1 cellular context compared by ENCODE assay signal in the genomic region with DNA sequence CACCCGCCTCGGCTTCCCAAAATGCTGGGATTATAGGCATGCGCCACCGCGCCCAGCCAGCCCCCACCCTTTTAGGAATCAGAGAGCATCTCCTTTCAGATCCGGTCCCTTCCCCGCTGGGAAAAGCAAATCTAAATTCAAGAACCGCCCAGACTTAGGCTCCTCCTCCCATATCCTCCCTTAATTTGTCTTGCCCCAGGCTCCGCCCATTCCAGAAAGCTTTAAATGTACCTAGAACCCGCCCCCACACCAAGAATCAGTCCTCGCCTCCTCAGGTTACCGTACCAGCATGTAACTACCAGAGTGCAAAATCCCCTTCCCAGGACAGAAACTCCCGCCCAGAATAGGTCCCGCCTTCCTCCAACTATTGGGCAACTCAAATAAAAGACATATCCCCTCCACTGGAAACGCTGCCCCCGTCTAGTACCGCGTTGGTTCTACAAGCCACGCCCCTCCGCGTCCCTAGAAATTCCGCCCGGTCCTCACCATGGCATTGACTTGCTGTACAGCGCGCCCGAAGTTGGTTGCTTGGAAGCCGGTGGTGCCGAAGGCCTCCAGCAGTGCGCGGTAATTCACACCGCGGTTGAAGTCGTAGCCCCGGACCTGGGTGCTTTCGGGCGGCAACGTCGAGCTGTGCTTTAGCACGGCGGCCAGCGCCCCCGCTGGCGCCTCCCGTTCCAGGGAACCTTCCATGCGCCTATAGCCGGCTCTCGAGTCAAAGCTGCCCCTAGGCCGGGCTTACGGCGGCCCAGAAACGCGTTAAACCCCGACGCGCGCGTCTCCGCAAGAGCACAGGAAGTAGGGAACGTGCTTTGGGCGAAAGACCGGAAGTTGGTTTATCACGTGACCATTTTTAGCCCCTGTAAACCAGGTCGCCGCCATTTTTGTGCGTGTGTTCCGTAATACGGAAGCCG.
TF ChIP-seq lines count a peak whose summit lies in the region.

DHPS (minus strand) TSS at position 807 of the 914 bp plus-strand sequence; CDS start at position 693, 114 bp downstream.

TF ChIP-seq in HepG2, 621 proteins besides CTCF, POLR2A, EP300 and RAD21 (continued from another document and continues in another):
- TF ChIP-seq ZBTB43 (CRISPR knock-in tag; conservative IDR thresholded peaks at IDR 0.05) = 0 out of 2 replicates have a peak, but pooled peaks have one; percentile 51
- TF ChIP-seq, protein P1, sequence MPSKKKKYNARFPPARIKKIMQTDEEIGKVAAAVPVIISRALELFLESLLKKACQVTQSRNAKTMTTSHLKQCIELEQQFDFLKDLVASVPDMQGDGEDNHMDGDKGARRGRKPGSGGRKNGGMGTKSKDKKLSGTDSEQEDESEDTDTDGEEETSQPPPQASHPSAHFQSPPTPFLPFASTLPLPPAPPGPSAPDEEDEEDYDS (CRISPR knock-in tag; IDR thresholded peaks at IDR 0.05) = peak; percentile 82
- TF ChIP-seq NFYB (CRISPR knock-in tag; IDR thresholded peaks at IDR 0.05) = peak; percentile 66
- TF ChIP-seq MAFF (IDR thresholded peaks at IDR 0.05; ENCODE audit: low read depth, low read length) = 0 out of 2 replicates have a peak, but pooled peaks have one; percentile 3
- peak; percentile 81; the same call in 1 of the 2 replicates for TF ChIP-seq PHF21A (CRISPR knock-in tag; IDR thresholded peaks at IDR 0.05)
- TF ChIP-seq ZFY (CRISPR knock-in tag; IDR thresholded peaks at IDR 0.05) = peak; percentile 93
- 0 out of 2 replicates have a peak, but pooled peaks have one; percentile 48 for TF ChIP-seq STAT5B (CRISPR knock-in tag; IDR thresholded peaks at IDR 0.05)
- TF ChIP-seq AGO2 (optimal IDR thresholded peaks at IDR 0.05; ENCODE audit: low read depth, low read length) = peak; percentile 91
- TF ChIP-seq ZNF282 (IDR thresholded peaks at IDR 0.05; ENCODE audit: partially characterized antibody) = no peak
- no peak for TF ChIP-seq NAIF1 (CRISPR knock-in tag; IDR thresholded peaks at IDR 0.05; ENCODE audit: borderline replicate concordance)
- TF ChIP-seq, protein P2, sequence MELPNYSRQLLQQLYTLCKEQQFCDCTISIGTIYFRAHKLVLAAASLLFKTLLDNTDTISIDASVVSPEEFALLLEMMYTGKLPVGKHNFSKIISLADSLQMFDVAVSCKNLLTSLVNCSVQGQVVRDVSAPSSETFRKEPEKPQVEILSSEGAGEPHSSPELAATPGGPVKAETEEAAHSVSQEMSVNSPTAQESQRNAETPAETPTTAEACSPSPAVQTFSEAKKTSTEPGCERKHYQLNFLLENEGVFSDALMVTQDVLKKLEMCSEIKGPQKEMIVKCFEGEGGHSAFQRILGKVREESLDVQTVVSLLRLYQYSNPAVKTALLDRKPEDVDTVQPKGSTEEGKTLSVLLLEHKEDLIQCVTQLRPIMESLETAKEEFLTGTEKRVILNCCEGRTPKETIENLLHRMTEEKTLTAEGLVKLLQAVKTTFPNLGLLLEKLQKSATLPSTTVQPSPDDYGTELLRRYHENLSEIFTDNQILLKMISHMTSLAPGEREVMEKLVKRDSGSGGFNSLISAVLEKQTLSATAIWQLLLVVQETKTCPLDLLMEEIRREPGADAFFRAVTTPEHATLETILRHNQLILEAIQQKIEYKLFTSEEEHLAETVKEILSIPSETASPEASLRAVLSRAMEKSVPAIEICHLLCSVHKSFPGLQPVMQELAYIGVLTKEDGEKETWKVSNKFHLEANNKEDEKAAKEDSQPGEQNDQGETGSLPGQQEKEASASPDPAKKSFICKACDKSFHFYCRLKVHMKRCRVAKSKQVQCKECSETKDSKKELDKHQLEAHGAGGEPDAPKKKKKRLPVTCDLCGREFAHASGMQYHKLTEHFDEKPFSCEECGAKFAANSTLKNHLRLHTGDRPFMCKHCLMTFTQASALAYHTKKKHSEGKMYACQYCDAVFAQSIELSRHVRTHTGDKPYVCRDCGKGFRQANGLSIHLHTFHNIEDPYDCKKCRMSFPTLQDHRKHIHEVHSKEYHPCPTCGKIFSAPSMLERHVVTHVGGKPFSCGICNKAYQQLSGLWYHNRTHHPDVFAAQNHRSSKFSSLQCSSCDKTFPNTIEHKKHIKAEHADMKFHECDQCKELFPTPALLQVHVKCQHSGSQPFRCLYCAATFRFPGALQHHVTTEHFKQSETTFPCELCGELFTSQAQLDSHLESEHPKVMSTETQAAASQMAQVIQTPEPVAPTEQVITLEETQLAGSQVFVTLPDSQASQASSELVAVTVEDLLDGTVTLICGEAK (IDR thresholded peaks at IDR 0.05) = peak; percentile 68
- TF ChIP-seq, protein P2 (CRISPR knock-in tag; IDR thresholded peaks at IDR 0.05) = peak; percentile 75; the same call in 1 of the 2 replicates
- TF ChIP-seq ZNF318 (CRISPR knock-in tag; IDR thresholded peaks at IDR 0.05) = no peak
- TF ChIP-seq ZHX1 (CRISPR knock-in tag; IDR thresholded peaks at IDR 0.05; ENCODE audit: low read depth) = 0 out of 2 replicates have a peak, but pooled peaks have one; percentile 52
- 0 out of 2 replicates have a peak, but pooled peaks have one; percentile 74 for TF ChIP-seq ZNF557 (CRISPR knock-in tag; IDR thresholded peaks at IDR 0.05)
- TF ChIP-seq, protein P3, sequence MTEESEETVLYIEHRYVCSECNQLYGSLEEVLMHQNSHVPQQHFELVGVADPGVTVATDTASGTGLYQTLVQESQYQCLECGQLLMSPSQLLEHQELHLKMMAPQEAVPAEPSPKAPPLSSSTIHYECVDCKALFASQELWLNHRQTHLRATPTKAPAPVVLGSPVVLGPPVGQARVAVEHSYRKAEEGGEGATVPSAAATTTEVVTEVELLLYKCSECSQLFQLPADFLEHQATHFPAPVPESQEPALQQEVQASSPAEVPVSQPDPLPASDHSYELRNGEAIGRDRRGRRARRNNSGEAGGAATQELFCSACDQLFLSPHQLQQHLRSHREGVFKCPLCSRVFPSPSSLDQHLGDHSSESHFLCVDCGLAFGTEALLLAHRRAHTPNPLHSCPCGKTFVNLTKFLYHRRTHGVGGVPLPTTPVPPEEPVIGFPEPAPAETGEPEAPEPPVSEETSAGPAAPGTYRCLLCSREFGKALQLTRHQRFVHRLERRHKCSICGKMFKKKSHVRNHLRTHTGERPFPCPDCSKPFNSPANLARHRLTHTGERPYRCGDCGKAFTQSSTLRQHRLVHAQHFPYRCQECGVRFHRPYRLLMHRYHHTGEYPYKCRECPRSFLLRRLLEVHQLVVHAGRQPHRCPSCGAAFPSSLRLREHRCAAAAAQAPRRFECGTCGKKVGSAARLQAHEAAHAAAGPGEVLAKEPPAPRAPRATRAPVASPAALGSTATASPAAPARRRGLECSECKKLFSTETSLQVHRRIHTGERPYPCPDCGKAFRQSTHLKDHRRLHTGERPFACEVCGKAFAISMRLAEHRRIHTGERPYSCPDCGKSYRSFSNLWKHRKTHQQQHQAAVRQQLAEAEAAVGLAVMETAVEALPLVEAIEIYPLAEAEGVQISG (CRISPR knock-in tag; IDR thresholded peaks at IDR 0.05) = peak; percentile 82
- no peak for TF ChIP-seq CBX5 (CRISPR knock-in tag; IDR thresholded peaks at IDR 0.05; ENCODE audit: borderline replicate concordance)
- peak; percentile 69; the same call in 1 of the 2 replicates for TF ChIP-seq FOXC1 (CRISPR knock-in tag; IDR thresholded peaks at IDR 0.05; ENCODE audit: borderline replicate concordance)
- peak; percentile 91 for TF ChIP-seq PHF20 (CRISPR knock-in tag; IDR thresholded peaks at IDR 0.05)
- TF ChIP-seq ZNF224 (CRISPR knock-in tag; IDR thresholded peaks at IDR 0.05) = peak; percentile 51; the same call in 1 of the 2 replicates
- TF ChIP-seq MXI1 (IDR thresholded peaks at IDR 0.05; ENCODE audit: borderline replicate concordance, low read depth, low read length) = peak; percentile 77; the same call in 2 of the 3 replicates
